1 cellular context compared by ENCODE assay signal in genomic region chr1:70411360-70411844, GRCh38.
TF ChIP-seq lines count a peak whose summit lies in the region.

No MANE protein-coding gene starts in this region.

TF ChIP-seq in H1, 55 proteins besides CTCF, POLR2A, EP300 and RAD21:
- TF ChIP-seq CHD1 (IDR thresholded peaks at IDR 0.05; ENCODE audit: low read depth, low read length) = no peak
- TF ChIP-seq ASH2L (IDR thresholded peaks at IDR 0.05; ENCODE audit: low read length) = peak; percentile 50
- peak; percentile 21 for TF ChIP-seq SAP30 (IDR thresholded peaks at IDR 0.05; ENCODE audit: insufficient read depth, insufficient replicate concordance, low read length)
- TF ChIP-seq JUND (IDR thresholded peaks at IDR 0.05; ENCODE audit: low read length) = no peak
- TF ChIP-seq CHD7 (IDR thresholded peaks at IDR 0.05; ENCODE audit: insufficient replicate concordance, low read length) = no peak
- TF ChIP-seq KDM4A (IDR thresholded peaks at IDR 0.05; ENCODE audit: low read depth, low read length, severe bottlenecking) = peak; percentile 53
- TF ChIP-seq MAX (IDR thresholded peaks at IDR 0.05) = peak; percentile 14; the same call in 1 of the 2 replicates
- TF ChIP-seq PHF8 (conservative IDR thresholded peaks at IDR 0.05; ENCODE audit: low read depth, low read length) = peak; percentile 82
- TF ChIP-seq GABPA (IDR thresholded peaks at IDR 0.05; ENCODE audit: borderline replicate concordance, insufficient read depth, low read length) = no peak
- TF ChIP-seq CBX8 (IDR thresholded peaks at IDR 0.05; ENCODE audit: borderline replicate concordance, low read depth, low read length) = no peak
- no peak for TF ChIP-seq BCL11A (IDR thresholded peaks at IDR 0.05; ENCODE audit: low read depth in 2 of 2, low read length in 2 of 2)
- 0 out of 2 replicates have a peak, but pooled peaks have one; percentile 4 for TF ChIP-seq YY1 (IDR thresholded peaks at IDR 0.05; ENCODE audit: low read depth, low read length)
